In the genomic region with DNA sequence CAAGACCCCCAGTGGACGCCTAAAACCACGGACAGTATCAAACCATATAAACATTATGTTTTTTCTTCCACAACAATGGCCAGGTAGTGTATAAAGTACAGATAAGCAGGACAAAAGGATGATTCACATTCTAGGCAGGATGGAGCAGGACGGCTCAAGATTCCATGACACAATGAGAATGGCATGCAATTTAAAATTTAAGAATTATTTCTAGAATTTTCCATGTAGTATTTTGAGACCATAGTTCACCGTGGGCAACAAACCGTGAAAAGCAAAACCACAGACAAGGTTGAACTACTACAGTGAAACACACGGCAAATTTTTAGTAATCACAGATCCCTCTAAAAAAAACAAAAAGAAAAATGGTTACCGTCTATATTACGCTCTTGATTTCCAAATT, we compare ENCODE assay signal across 17 cellular contexts. TPM values are rescaled to one million over a fixed set of nuclear protein-coding genes. Genes with fewer than 3 reads are reported as not detected.
DNase-seq lines count a peak whose midpoint lies in the region; ATAC-seq and TF ChIP-seq lines count a peak whose summit lies in the region.
"Had no signal": no experiment of that assay in that cellular context is flagged by ENCODE, and none has a peak within 500 bp of the region (broad histone marks: within the 10 kb centered on the region; RNA-seq: fewer than 3 reads in every experiment).

No MANE protein-coding gene starts in this region.

- H3K9me1 ChIP-seq in IMR-90 (ENCODE audit: insufficient read depth, low read length): peaks cover under 1% of the 10 kb centered on the region; the same call in 1 of the 2 replicates

- H3K4me3 ChIP-seq in IMR-90 (ENCODE audit: insufficient read depth, low read depth, low read length): no peak overlapping the region
- no peak overlapping the region for H3K4me3 ChIP-seq in brain microvascular endothelial cell (ENCODE audit: low read depth, low read length)
- no peak overlapping the region for H3K4me3 ChIP-seq in gastroesophageal sphincter
- H3K4me3 ChIP-seq: GM23338 had no signal

- POLR2A ChIA-PET in IMR-90 (lab: Charles Lee; ENCODE audit: unreplicated experiment): no interaction called here

- H3K4me1 ChIP-seq in IMR-90 (ENCODE audit: control insufficient read depth, insufficient read depth, low read length) (peaks cover 2% of the 10 kb centered on the region), gastroesophageal sphincter (peaks cover 0 to 19% (median 2%) of the 10 kb centered on the region in 3 donors)

- no peak overlapping the region for H4K5ac ChIP-seq in IMR-90 (ENCODE audit: low read depth, low read length)

- 0% methylated on average over 1 of the region's 8 CpGs; no CpG with 5 or more reads in 1 of the 2 experiments for WGBS in IMR-90 (ENCODE audit: extremely low coverage in 2 of 2, insufficient read length in 1 of 2), 2 experiments
- WGBS in gastroesophageal sphincter (ENCODE audit: low coverage in 1 of 2), 2 donors: 52 to 63% methylated on average over 8 of the region's 8 CpGs

- H3K27me3 ChIP-seq in IMR-90 (ENCODE audit: control insufficient read depth, insufficient read depth, low read length) (no peaks in the 10 kb centered on the region), brain microvascular endothelial cell (replicated peaks) (no peaks in the 10 kb centered on the region), gastroesophageal sphincter (no peaks in the 10 kb centered on the region)

- TF ChIP-seq CTCF in IMR-90 (conservative IDR thresholded peaks at IDR 0.05; ENCODE audit: low read depth, low read length): no peak
- no peak for TF ChIP-seq CTCF in brain microvascular endothelial cell (IDR thresholded peaks at IDR 0.05; ENCODE audit: low read depth, low read length, missing control alignments)
- no peak for TF ChIP-seq CTCF in gastroesophageal sphincter (IDR thresholded peaks at IDR 0.05)
- no peak for TF ChIP-seq CTCF in CD14-positive monocyte (IDR thresholded peaks at IDR 0.05)

- H3K9me3 Mint-ChIP-seq in CD14-positive monocyte: no peaks in the 10 kb centered on the region
- H3K9me3 Mint-ChIP-seq: GM23338, type B pancreatic cell had no signal

- no peak overlapping the region for H3K4me2 ChIP-seq in IMR-90 (ENCODE audit: low read depth, low read length)
- H3K4me2 ChIP-seq: GM23338 had no signal

- in situ Hi-C loops in IMR-90 (cut with MboI; ENCODE audit: low sequenced_read_pairs): loop anchor here (5.0 to 10.0 kb wide), 2 partner anchors 342 to 415 kb away; no protein-coding TSS in a partner anchor
- in situ Hi-C loops in brain microvascular endothelial cell (cut with HindIII; ENCODE audit: low pct_ligation_motif_present, low sequenced_read_pairs): no loop called here

- H2BK5ac ChIP-seq in IMR-90 (ENCODE audit: low read depth, low read length, poor library complexity, severe bottlenecking): peak overlapping the region; percentile 19

- H2BK20ac ChIP-seq in IMR-90 (ENCODE audit: low read depth, low read length): no peak overlapping the region

- no peak for TF ChIP-seq POLR2A in IMR-90 (IDR thresholded peaks at IDR 0.05; ENCODE audit: low read depth, low read length)
- no peak for TF ChIP-seq POLR2A in gastroesophageal sphincter (IDR thresholded peaks at IDR 0.05)

- no peaks in the 10 kb centered on the region for H3K9me3 ChIP-seq in IMR-90 (ENCODE audit: control insufficient read depth, insufficient read depth, low read length)
- no peaks in the 10 kb centered on the region for H3K9me3 ChIP-seq in gastroesophageal sphincter

- H3K27ac Mint-ChIP-seq in CD14-positive monocyte: no peak overlapping the region
- H3K27ac Mint-ChIP-seq: GM23338, type B pancreatic cell had no signal

- dilution Hi-C loops in IMR-90 (cut with HindIII; ENCODE audit: low sequenced_read_pairs, unreplicated experiment): no loop called here

- peak overlapping the region; percentile 39; the same call in 1 of the 3 replicates for H2BK15ac ChIP-seq in IMR-90 (ENCODE audit: low read depth, low read length)

- intact Hi-C loops in IMR-90 (cut with micrococcal nuclease) (loop anchor here (10.0 kb wide), 1 partner anchor 562 kb away; no protein-coding TSS in a partner anchor), CD14-positive monocyte (cut with micrococcal nuclease) (loop anchor here in 1 of 2 donors (10.0 kb wide), 1 partner anchor 192 kb away; no protein-coding TSS in a partner anchor)

- DNase-seq in AG08395 (ENCODE audit: low spot score): peak; percentile 26
- DNase-seq in IMR-90: peak; percentile 53
- DNase-seq in brain microvascular endothelial cell: peak; percentile 46
- peak; percentile 92 for DNase-seq in kidney tubule cell (ENCODE audit: low spot score)
- DNase-seq in 8988T: no peak
- no peak for DNase-seq in CD14-positive monocyte (ENCODE audit: low spot score)
- DNase-seq: activated naive CD4-positive, alpha-beta T cell treated with anti-CD3 and anti-CD28 coated beads, Interleukin-2, amount 50 U/mL, for 16 hours; cortex of kidney; glutamatergic neuron; left ventricle myocardium superior; NCI-H1417 treated with DMSO at 0.1 percent for 48 hours; NCI-H524; occipital lobe had no signal

- peaks cover 30 to 38% of the 10 kb centered on the region in 2 donors for H3K36me3 Mint-ChIP-seq in CD14-positive monocyte

- H3K27ac ChIP-seq in IMR-90 (ENCODE audit: insufficient read depth, low read length) (no peak overlapping the region), brain microvascular endothelial cell (no peak overlapping the region), gastroesophageal sphincter (no peak overlapping the region)

- no peak overlapping the region for H3K4me3 Mint-ChIP-seq in CD14-positive monocyte
- H3K4me3 Mint-ChIP-seq: GM23338, type B pancreatic cell had no signal

- peaks cover 0 to 1% (median 0%) of the 10 kb centered on the region in 3 donors for H3K27me3 Mint-ChIP-seq in CD14-positive monocyte (ENCODE audit: low read depth in 3 of 3)
- H3K27me3 Mint-ChIP-seq: type B pancreatic cell had no signal

- no peak overlapping the region for H2AK5ac ChIP-seq in IMR-90 (ENCODE audit: low read depth, low read length)

- no peak for TF ChIP-seq EP300 in gastroesophageal sphincter (IDR thresholded peaks at IDR 0.05)

- no peak overlapping the region; the same call in 1 of the 2 replicates for H3K18ac ChIP-seq in IMR-90 (ENCODE audit: low read depth, low read length)

- BruUV-seq in IMR-90 (replicated peaks; lab: Mats Ljungman, UMichigan): no TSS peak

- no peak for TF ChIP-seq RAD21 in IMR-90 (IDR thresholded peaks at IDR 0.05; ENCODE audit: low read length)

- H3K36me3 ChIP-seq in IMR-90 (ENCODE audit: control insufficient read depth, insufficient read depth, low read length) (peaks cover 5% of the 10 kb centered on the region), brain microvascular endothelial cell (replicated peaks) (no peaks in the 10 kb centered on the region), gastroesophageal sphincter (peaks cover 0 to 59% of the 10 kb centered on the region in 2 donors)

- H3K23ac ChIP-seq in IMR-90 (ENCODE audit: low read depth, low read length): no peak overlapping the region

- no peak overlapping the region for H2AFZ ChIP-seq in IMR-90 (replicated peaks; ENCODE audit: low read length, poor library complexity)
- H2AFZ ChIP-seq: GM23338 had no signal

- H4K20me1 ChIP-seq in IMR-90 (ENCODE audit: insufficient read depth, low read length): no peaks in the 10 kb centered on the region

- H4K91ac ChIP-seq in IMR-90 (ENCODE audit: insufficient read depth, low read depth, low read length): no peak overlapping the region

- H3K9ac ChIP-seq in IMR-90 (ENCODE audit: low read depth, low read length): no peak overlapping the region

- CTCF ChIA-PET in IMR-90 (lab: Yijun Ruan, JAX): no interaction called here

- ATAC-seq in IMR-90 (ENCODE audit: low read depth): no peak
- ATAC-seq in HG03159 (IDR thresholded peaks at IDR 0.05; ENCODE audit: unreplicated experiment): no peak
- no peak for ATAC-seq in gastroesophageal sphincter
- ATAC-seq: GM23338, left ventricle myocardium superior had no signal

- H2BK120ac ChIP-seq in IMR-90 (ENCODE audit: low read depth, low read length): no peak overlapping the region

- no peak overlapping the region for H3K14ac ChIP-seq in IMR-90 (replicated peaks; ENCODE audit: low read depth, low read length)

- H3K4ac ChIP-seq in IMR-90 (ENCODE audit: low read depth, low read length): 0 out of 2 replicates have a peak overlapping the region, but pooled peaks have one; percentile 9

- H3K56ac ChIP-seq in IMR-90 (ENCODE audit: extremely low read depth, insufficient read depth, low read length): no peak overlapping the region

- H4K8ac ChIP-seq in IMR-90 (ENCODE audit: low read depth in 2 of 2, low read length in 2 of 2): peak overlapping the region in 1 of 2 experiments; percentile 35; a peak in 1 of 4 replicates

- H3K4me1 Mint-ChIP-seq in CD14-positive monocyte: peaks cover 16% of the 10 kb centered on the region

- no peak overlapping the region for H2AK9ac ChIP-seq in IMR-90 (replicated peaks; ENCODE audit: low read depth, low read length, poor library complexity)

- H3K79me1 ChIP-seq in IMR-90 (ENCODE audit: low read depth in 1 of 2, low read length in 2 of 2): peaks cover 4 to 20% of the 10 kb centered on the region in 2 experiments; a peak in 3 of 4 replicates

TF ChIP-seq in IMR-90, 13 proteins besides CTCF, POLR2A, EP300 and RAD21 (continues in another document):
- no peak for TF ChIP-seq MXI1 (IDR thresholded peaks at IDR 0.05; ENCODE audit: borderline replicate concordance, low read depth, low read length)
- TF ChIP-seq SMC3 (IDR thresholded peaks at IDR 0.05; ENCODE audit: low read depth, low read length): no peak
- no peak for TF ChIP-seq BHLHE40 (IDR thresholded peaks at IDR 0.05; ENCODE audit: low read depth, low read length)
- no peak for TF ChIP-seq CEBPB (IDR thresholded peaks at IDR 0.05; ENCODE audit: low read depth, low read length)
- TF ChIP-seq FOS (IDR thresholded peaks at IDR 0.05; ENCODE audit: low read depth, low read length): no peak
- TF ChIP-seq, protein P1, sequence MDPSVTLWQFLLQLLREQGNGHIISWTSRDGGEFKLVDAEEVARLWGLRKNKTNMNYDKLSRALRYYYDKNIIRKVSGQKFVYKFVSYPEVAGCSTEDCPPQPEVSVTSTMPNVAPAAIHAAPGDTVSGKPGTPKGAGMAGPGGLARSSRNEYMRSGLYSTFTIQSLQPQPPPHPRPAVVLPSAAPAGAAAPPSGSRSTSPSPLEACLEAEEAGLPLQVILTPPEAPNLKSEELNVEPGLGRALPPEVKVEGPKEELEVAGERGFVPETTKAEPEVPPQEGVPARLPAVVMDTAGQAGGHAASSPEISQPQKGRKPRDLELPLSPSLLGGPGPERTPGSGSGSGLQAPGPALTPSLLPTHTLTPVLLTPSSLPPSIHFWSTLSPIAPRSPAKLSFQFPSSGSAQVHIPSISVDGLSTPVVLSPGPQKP (IDR thresholded peaks at IDR 0.05; ENCODE audit: borderline replicate concordance, low read depth, low read length): no peak
- no peak for TF ChIP-seq RFX5 (IDR thresholded peaks at IDR 0.05; ENCODE audit: low read depth, low read length)
- no peak for TF ChIP-seq CHD1 (IDR thresholded peaks at IDR 0.05; ENCODE audit: low read depth, low read length)

RNA-seq across cellular contexts. Expression of a gene that starts 7.5 kb away (rescaled TPM):
- total RNA-seq in IMR-90 (2012; rRNA removed) (15.8 and 16.4 TPM in 2 replicates), gastroesophageal sphincter (10 to 100 TPM in 1 of 4 donors, 1 to 10 TPM in 3; 9.0 to 22.1 (median 9.2) TPM)
- polyA plus RNA-seq in IMR-90 (2012; rRNA removed) (6.0 and 8.0 TPM in 2 replicates), CD14-positive monocyte (1 to 10 TPM; 4.9 to 6.6 TPM)
- 2.7 and 5.8 TPM in 2 replicates for polyA plus RNA-seq in IMR-90 (2012; cell fraction: cytosol; rRNA removed)
- 1.7 and 5.3 TPM in 2 replicates for polyA plus RNA-seq in IMR-90 (2012; cell fraction: nucleus; rRNA removed; ENCODE audit: low replicate concordance)

Comparison
In these comparisons a context has a peak if more than half of its experiments do, and no peak if none do; other contexts are left out.
1. DNase-seq: peak in AG08395 (single experiment), IMR-90 (single experiment), brain microvascular endothelial cell (single experiment) and kidney tubule cell (single experiment); none in 8988T (single experiment) and CD14-positive monocyte (single experiment).